26 cellular contexts compared by ENCODE assay signal in genomic region chr5:39992617-39993203, GRCh38.
DNase-seq lines count a peak whose midpoint lies in the region; ATAC-seq and TF ChIP-seq lines count a peak whose summit lies in the region.
"Had no signal": no experiment of that assay in that cellular context is flagged by ENCODE, and none has a peak within 500 bp of the region (broad histone marks: within the 10 kb centered on the region; RNA-seq: fewer than 3 reads in every experiment).

No MANE protein-coding gene starts in this region.

- H3K4me3 ChIP-seq in breast epithelium (no peak overlapping the region), thyroid gland (replicated peaks in 1 of 3) (no peak overlapping the region)
- H3K4me3 ChIP-seq: esophagus muscularis mucosa, MG63, ovary, right atrium auricular region had no signal

- TF ChIP-seq CTCF in MCF 10A (IDR thresholded peaks at IDR 0.05; ENCODE audit: unreplicated experiment) = no peak
- TF ChIP-seq CTCF in breast epithelium (IDR thresholded peaks at IDR 0.05) = no peak
- no peak for TF ChIP-seq CTCF in thyroid gland (IDR thresholded peaks at IDR 0.05)
- TF ChIP-seq CTCF in GM20000 (IDR thresholded peaks at IDR 0.05; ENCODE audit: extremely low read depth, missing control alignments) = no peak
- TF ChIP-seq CTCF in natural killer cell (IDR thresholded peaks at IDR 0.05) = no peak

- H3K27me3 ChIP-seq in breast epithelium (no peaks in the 10 kb centered on the region), thyroid gland (no peaks in the 10 kb centered on the region)
- H3K27me3 ChIP-seq: BE2C, esophagus muscularis mucosa, MG63, ovary, right atrium auricular region had no signal

- DNase-seq in MCF 10A (ENCODE audit: unreplicated experiment) (peak; percentile 43), breast epithelium (ENCODE audit: low spot score in 2 of 2) (no peak), RKO (ENCODE audit: low spot score) (peak; percentile 9), fibroblast of peridontal ligament (ENCODE audit: extremely low read depth) (peak; percentile 41), thyroid gland (peak; percentile 28 to 35), GM20000 (ENCODE audit: low spot score) (no peak), natural killer cell (no peak)
- DNase-seq: activated CD4-positive, alpha-beta T cell treated with anti-CD3 and anti-CD28 coated beads, Interleukin-2, amount 50 U/mL, for 1 hour; activated CD8-positive, alpha-beta memory T cell treated with anti-CD3 and anti-CD28 coated beads, Interleukin-2, amount 50 U/mL, for 4 hours; activated effector memory CD4-positive, alpha-beta T cell treated with Interleukin-2 at 50 U/mL for 16 hours; activated naive CD8-positive, alpha-beta T cell treated with anti-CD3 and anti-CD28 coated beads, Interleukin-2, amount 50 U/mL, for 24 hours; BE2C; effector memory CD8-positive, alpha-beta T cell; head of caudate nucleus; left colon; MG63; naive thymus-derived CD8-positive, alpha-beta T cell; NCI-H1694; ovary; T-helper 2 cell had no signal

- no peak overlapping the region for H3K27ac Mint-ChIP-seq in MCF 10A (ENCODE audit: low read depth, unreplicated experiment)
- H3K27ac Mint-ChIP-seq in natural killer cell = no peak overlapping the region
- H3K27ac Mint-ChIP-seq: activated naive CD8-positive, alpha-beta T cell treated with anti-CD3 and anti-CD28 coated beads, Interleukin-2, amount 50 U/mL, for 24 hours; brain; effector memory CD8-positive, alpha-beta T cell; naive thymus-derived CD8-positive, alpha-beta T cell had no signal

- no peak for ATAC-seq in HG03460 (IDR thresholded peaks at IDR 0.05; ENCODE audit: unreplicated experiment)
- ATAC-seq in natural killer cell = no peak
- ATAC-seq: activated naive CD8-positive, alpha-beta T cell treated with anti-CD3 and anti-CD28 coated beads, Interleukin-2, amount 50 U/mL, for 24 hours; effector memory CD8-positive, alpha-beta T cell; left colon; naive thymus-derived CD8-positive, alpha-beta T cell; Panc1 had no signal

- no peak for TF ChIP-seq POLR2A in breast epithelium (IDR thresholded peaks at IDR 0.05)
- TF ChIP-seq POLR2A in thyroid gland (IDR thresholded peaks at IDR 0.05) = no peak

- no peaks in the 10 kb centered on the region for H3K9me3 Mint-ChIP-seq in MCF 10A (ENCODE audit: unreplicated experiment)
- H3K9me3 Mint-ChIP-seq in natural killer cell = no peaks in the 10 kb centered on the region
- H3K9me3 Mint-ChIP-seq: activated naive CD8-positive, alpha-beta T cell treated with anti-CD3 and anti-CD28 coated beads, Interleukin-2, amount 50 U/mL, for 24 hours; brain; effector memory CD8-positive, alpha-beta T cell; naive thymus-derived CD8-positive, alpha-beta T cell had no signal

- intact Hi-C loops in MCF 10A (cut with micrococcal nuclease) (no loop called here), breast epithelium (cut with DNase I; ENCODE audit: low total_unique reads) (no loop called here), thyroid gland (cut with DNase I) (no loop called here), natural killer cell (cut with micrococcal nuclease) (no loop called here)

- BruUV-seq in MCF 10A (replicated peaks; lab: Mats Ljungman, UMichigan) = no TSS peak

- POLR2A ChIA-PET in MCF 10A (lab: Yijun Ruan, JAX) = interaction anchor here (1.1 kb wide), 1 partner anchor 685 kb away, joined by 3 read pairs; no protein-coding TSS in a partner anchor

- H3K9me3 ChIP-seq in breast epithelium (no peaks in the 10 kb centered on the region), thyroid gland (no peaks in the 10 kb centered on the region)
- H3K9me3 ChIP-seq: BE2C, esophagus muscularis mucosa, MG63, ovary, right atrium auricular region had no signal

- H3K27me3 Mint-ChIP-seq in MCF 10A (ENCODE audit: insufficient read depth, unreplicated experiment) (no peaks in the 10 kb centered on the region), natural killer cell (ENCODE audit: low read depth in 2 of 2) (peaks cover 21 to 27% of the 10 kb centered on the region in 2 donors)
- H3K27me3 Mint-ChIP-seq: effector memory CD8-positive, alpha-beta T cell had no signal

- H3K4me1 ChIP-seq in breast epithelium (no peaks in the 10 kb centered on the region), thyroid gland (no peaks in the 10 kb centered on the region)
- H3K4me1 ChIP-seq: BE2C, esophagus muscularis mucosa, right atrium auricular region had no signal

- CTCF ChIA-PET in MCF 10A (lab: Yijun Ruan, JAX) = interaction anchor here (0.5 kb wide), 1 partner anchor 279 kb away, joined by 3 read pairs; no protein-coding TSS in a partner anchor

- H3K4me3 Mint-ChIP-seq in MCF 10A (ENCODE audit: unreplicated experiment) (no peak overlapping the region), natural killer cell (no peak overlapping the region)
- H3K4me3 Mint-ChIP-seq: activated naive CD8-positive, alpha-beta T cell treated with anti-CD3 and anti-CD28 coated beads, Interleukin-2, amount 50 U/mL, for 24 hours; brain; effector memory CD8-positive, alpha-beta T cell; naive thymus-derived CD8-positive, alpha-beta T cell had no signal

- H3K36me3 Mint-ChIP-seq in MCF 10A (ENCODE audit: insufficient read depth, unreplicated experiment) (no peaks in the 10 kb centered on the region), natural killer cell (no peaks in the 10 kb centered on the region)
- H3K36me3 Mint-ChIP-seq: brain; naive thymus-derived CD8-positive, alpha-beta T cell had no signal

- H3K36me3 ChIP-seq in breast epithelium (no peaks in the 10 kb centered on the region), thyroid gland (no peaks in the 10 kb centered on the region)
- H3K36me3 ChIP-seq: BE2C, esophagus muscularis mucosa, MG63, ovary, right atrium auricular region had no signal

- H3K27ac ChIP-seq in breast epithelium (no peak overlapping the region), thyroid gland (no peak overlapping the region)
- H3K27ac ChIP-seq: esophagus muscularis mucosa, ovary, right atrium auricular region, VCaP had no signal

- 74 to 78% methylated on average over 2 of the region's 2 CpGs for WGBS in thyroid gland, 2 donors

- peaks cover 7% of the 10 kb centered on the region for H3K4me1 Mint-ChIP-seq in MCF 10A (ENCODE audit: insufficient read depth, unreplicated experiment)
- H3K4me1 Mint-ChIP-seq in natural killer cell = no peaks in the 10 kb centered on the region
- H3K4me1 Mint-ChIP-seq: activated naive CD8-positive, alpha-beta T cell treated with anti-CD3 and anti-CD28 coated beads, Interleukin-2, amount 50 U/mL, for 24 hours; brain; naive thymus-derived CD8-positive, alpha-beta T cell had no signal

Comparison
In these comparisons a context has a peak if more than half of its experiments do, and no peak if none do; other contexts are left out.
1. DNase-seq: peak in MCF 10A (single experiment), RKO (single experiment), fibroblast of peridontal ligament (single experiment) and thyroid gland (2 of 2); none in breast epithelium (0 of 2), GM20000 (single experiment) and natural killer cell (single experiment).